ENCODE assay signal across 8 cellular contexts in genomic region chr17:44186307-44187130, GRCh38. TPM values are rescaled to one million over a fixed set of nuclear protein-coding genes. Genes with fewer than 3 reads are reported as not detected.
A peak's percentile ranks its signal among the peaks of the same experiment; 100 is the strongest.
DNase-seq lines count a peak whose midpoint lies in the region; ATAC-seq and TF ChIP-seq lines count a peak whose summit lies in the region.

TMUB2 (plus strand) TSS chr17:44186972; CDS start chr17:44187709, 737 bp downstream.

- H3K36me3 ChIP-seq in adipocyte (ENCODE audit: control insufficient read depth, insufficient read depth, low read length, severe bottlenecking) (peaks cover 26% of the 10 kb centered on the region), cardiac muscle cell (no peaks in the 10 kb centered on the region), parathyroid adenoma (ENCODE audit: control insufficient read depth, insufficient read depth, low read length) (no peaks in the 10 kb centered on the region), tibial nerve (peaks cover 0 to 43% (median 0%) of the 10 kb centered on the region in 3 donors)

- 0 to 1% methylated on average over 41 to 48 of the region's 50 CpGs for WGBS in tibial nerve, 2 donors

- peak; percentile 93 for ATAC-seq in HG02798 (IDR thresholded peaks at IDR 0.05; ENCODE audit: poor library complexity, unreplicated experiment)

- peak within 1 kb of the TSS; percentile 81 for H3K27ac ChIP-seq in cardiac muscle cell
- H3K27ac ChIP-seq in parathyroid adenoma, result peak within 1 kb of the TSS; percentile 99
- H3K27ac ChIP-seq in tibial nerve, result peak within 1 kb of the TSS; percentile 97 to 100 (median 98)

- DNase-seq in NCI-H1436 (lab: John Stamatoyannopoulos, UW) (peak; percentile 100), T follicular helper cell (ENCODE audit: low read depth) (peak; percentile 99), adipocyte (ENCODE audit: low read depth) (peak; percentile 100), cardiac muscle cell (ENCODE audit: low read depth in 1 of 2, low spot score in 1 of 2) (peak; percentile 100), tibial nerve (ENCODE audit: low spot score in 2 of 2) (peak; percentile 99)

- H3K4me3 ChIP-seq in GM12875 (ENCODE audit: low read depth, low read length) (peak within 1 kb of the TSS; percentile 90), adipocyte (ENCODE audit: low read length) (peak within 1 kb of the TSS; percentile 99), cardiac muscle cell (peak within 1 kb of the TSS; percentile 74), parathyroid adenoma (ENCODE audit: low read depth, low read length) (peak within 1 kb of the TSS; percentile 98), tibial nerve (peak within 1 kb of the TSS; percentile 75 to 95 (median 86))

- peak within 1 kb of the TSS; percentile 96 for H3K4me2 ChIP-seq in parathyroid adenoma (ENCODE audit: low read length)

- H3K9me3 ChIP-seq in adipocyte (ENCODE audit: control insufficient read depth, low read length), result no peaks in the 10 kb centered on the region
- H3K9me3 ChIP-seq in cardiac muscle cell (ENCODE audit: low read depth), result no peaks in the 10 kb centered on the region
- H3K9me3 ChIP-seq in parathyroid adenoma (ENCODE audit: control insufficient read depth, low read length), result no peaks in the 10 kb centered on the region
- H3K9me3 ChIP-seq in tibial nerve, result no peaks in the 10 kb centered on the region

- H3K9ac ChIP-seq in adipocyte (ENCODE audit: low read length) (peak within 1 kb of the TSS; percentile 98), parathyroid adenoma (peak within 1 kb of the TSS; percentile 69)

- H3K27me3 ChIP-seq in adipocyte (replicated peaks; ENCODE audit: control insufficient read depth, insufficient read depth, low read length), result no peaks in the 10 kb centered on the region
- no peaks in the 10 kb centered on the region for H3K27me3 ChIP-seq in cardiac muscle cell
- no peaks in the 10 kb centered on the region for H3K27me3 ChIP-seq in parathyroid adenoma (ENCODE audit: control insufficient read depth, insufficient read depth, low read length)
- no peaks in the 10 kb centered on the region for H3K27me3 ChIP-seq in tibial nerve

- peak; percentile 81 to 98 for TF ChIP-seq EP300 in tibial nerve (IDR thresholded peaks at IDR 0.05)

- peaks cover 4% of the 10 kb centered on the region for H3K79me2 ChIP-seq in parathyroid adenoma

- peak within 1 kb of the TSS; percentile 89 for H2AFZ ChIP-seq in parathyroid adenoma

- H3K4me1 ChIP-seq in adipocyte (ENCODE audit: control insufficient read depth, insufficient read depth, low read length) (peaks cover 29% of the 10 kb centered on the region), cardiac muscle cell (ENCODE audit: low read depth) (peaks cover 5% of the 10 kb centered on the region), parathyroid adenoma (peaks cover 12% of the 10 kb centered on the region), tibial nerve (peaks cover 0 to 42% (median 16%) of the 10 kb centered on the region in 4 donors)

- TF ChIP-seq POLR2A in tibial nerve (IDR thresholded peaks at IDR 0.05), result peak in 1 of 2 donors; percentile 77

- no peak for TF ChIP-seq CTCF in GM12875 (IDR thresholded peaks at IDR 0.05; ENCODE audit: borderline replicate concordance, insufficient read depth, low read depth, low read length)
- TF ChIP-seq CTCF in cardiac muscle cell (IDR thresholded peaks at IDR 0.05; ENCODE audit: low read depth, low read length), result no peak
- TF ChIP-seq CTCF in parathyroid adenoma (IDR thresholded peaks at IDR 0.05), result no peak
- TF ChIP-seq CTCF in tibial nerve (IDR thresholded peaks at IDR 0.05), result peak in 1 of 5 experiments; percentile 12

RNA-seq across cellular contexts. Expression of gene TMUB2, which starts in this region (rescaled TPM):
- total RNA-seq in cardiac muscle cell (31.3 and 43.9 TPM in 2 replicates), tibial nerve (10 to 100 TPM; 28.6 to 41.2 (median 35.6) TPM)
- 40.5 and 50.7 TPM in 2 replicates for polyA plus RNA-seq in cardiac muscle cell

Comparison
In these comparisons a context has a peak if more than half of its experiments do, and no peak if none do; other contexts are left out.
1. Peak in every context shown above with its lines: DNase-seq, ATAC-seq, H3K4me3 ChIP-seq and H3K27ac ChIP-seq.